ENCODE assay signal across 27 cellular contexts in genomic region chr15:99114511-99115299, GRCh38. TPM values are rescaled to one million over a fixed set of nuclear protein-coding genes. Genes with fewer than 3 reads are reported as not detected.
DNase-seq lines count a peak whose midpoint lies in the region; ATAC-seq and TF ChIP-seq lines count a peak whose summit lies in the region.
"Had no signal": no experiment of that assay in that cellular context is flagged by ENCODE, and none has a peak within 500 bp of the region (broad histone marks: within the 10 kb centered on the region; RNA-seq: fewer than 3 reads in every experiment).

No MANE protein-coding gene starts in this region.

- no peak for TF ChIP-seq POLR2A in sigmoid colon (IDR thresholded peaks at IDR 0.05)

- DNase-seq in Right ventricle myocardium inferior (ENCODE audit: missing footprints) (no peak), cardiac septum (ENCODE audit: low spot score) (no peak), right cardiac atrium (peak in 1 of 3 donors; percentile 27), sigmoid colon (peak; percentile 93), GM03348 (ENCODE audit: low spot score) (no peak)
- DNase-seq in activated CD8-positive, alpha-beta memory T cell treated with anti-CD3 and anti-CD28 coated beads, Interleukin-2, amount 50 U/mL, for 48 hours, result no peak
- DNase-seq in stimulated activated CD4-positive, alpha-beta T cell treated with anti-CD3 and anti-CD28 coated beads, Interleukin-4, amount 100 ng/mL, for 1 hour, result no peak
- DNase-seq: activated B cell treated with CpG ODN at 0.5 μM for 24 hours; activated CD8-positive, alpha-beta memory T cell treated with anti-CD3 and anti-CD28 coated beads, Interleukin-2, amount 50 U/mL, for 4 hours; AML-193; CD8-positive, alpha-beta T cell; DMS 273 treated with DMSO at 0.1 percent for 48 hours; effector CD8-positive, alpha-beta T cell; erythroblast; naive B cell; NCI-H1436; NCI-H2107; NCI-H510A treated with DMSO at 0.1 percent for 48 hours; PC-3; SHP77; stimulated activated CD4-positive, alpha-beta T cell treated with anti-CD3 and anti-CD28 coated beads, Interleukin-4, amount 100 ng/mL, for 24 hours; stimulated activated naive CD4-positive, alpha-beta T cell; SW 1271; trophoblast cell had no signal

- H3K4me1 ChIP-seq in right cardiac atrium (ENCODE audit: control insufficient read depth, insufficient read depth, low read length), result peaks cover 5% of the 10 kb centered on the region
- H3K4me1 ChIP-seq in sigmoid colon, result peaks cover 0 to 100% (median 92%) of the 10 kb centered on the region in 4 donors

- H3K4me3 ChIP-seq in right cardiac atrium (ENCODE audit: low read length) (no peak overlapping the region), sigmoid colon (no peak overlapping the region)

- H3K27ac ChIP-seq in right cardiac atrium (ENCODE audit: low read length), result peak overlapping the region; percentile 71
- H3K27ac ChIP-seq in sigmoid colon, result peak overlapping the region; percentile 90 to 100 (median 96)

- 55% methylated on average over 12 of the region's 12 CpGs for WGBS in right cardiac atrium
- 59 to 81% methylated on average over 12 of the region's 12 CpGs for WGBS in sigmoid colon, 2 donors

- H3K9me3 ChIP-seq in right cardiac atrium (ENCODE audit: control insufficient read depth, low read length) (no peaks in the 10 kb centered on the region), sigmoid colon (no peaks in the 10 kb centered on the region)

- H3K36me3 ChIP-seq in sigmoid colon, result peaks cover 11 to 93% (median 25%) of the 10 kb centered on the region in 4 donors

- intact Hi-C loops in Right ventricle myocardium inferior (cut with DNase I), result no loop called here
- intact Hi-C loops in cardiac septum (cut with DNase I), result no loop called here
- intact Hi-C loops in right cardiac atrium (cut with DNase I), result no loop called here
- intact Hi-C loops in sigmoid colon (cut with DNase I), result no loop called here

- peak; percentile 40 for ATAC-seq in Right ventricle myocardium inferior
- ATAC-seq in right cardiac atrium, result peak; percentile 48 to 76
- ATAC-seq in GM21737 (IDR thresholded peaks at IDR 0.05; ENCODE audit: unreplicated experiment), result no peak
- ATAC-seq: activated naive CD4-positive, alpha-beta T cell treated with anti-CD3 and anti-CD28 coated beads, Interleukin-2, amount 50 U/mL, for 72 hours; activated T-helper 17 cell treated with anti-CD3 and anti-CD28 coated beads, Interleukin-2, amount 50 U/mL, for 72 hours; CD8-positive, alpha-beta T cell; PC-3 had no signal

- no peaks in the 10 kb centered on the region for H3K27me3 ChIP-seq in right cardiac atrium (ENCODE audit: control insufficient read depth, insufficient read depth)
- no peaks in the 10 kb centered on the region for H3K27me3 ChIP-seq in sigmoid colon

- TF ChIP-seq CTCF in sigmoid colon (IDR thresholded peaks at IDR 0.05), result no peak

- peak in 3 of 4 donors; percentile 32 to 81 (median 50) for TF ChIP-seq EP300 in sigmoid colon (IDR thresholded peaks at IDR 0.05)

RNA-seq across cellular contexts. Expression of gene SYNM, which starts 9.8 kb away (rescaled TPM):
- total RNA-seq in Right ventricle myocardium inferior (311 TPM), cardiac septum (395 TPM), right cardiac atrium (100 to 1,000 TPM; 184 to 463 (median 218) TPM), sigmoid colon (1,000 to 10,000 TPM in 3 of 4 donors, 100 to 1,000 TPM in 1; 731 to 1,357 (median 1,117) TPM)
- polyA plus RNA-seq in right cardiac atrium (127 TPM), sigmoid colon (10 to 100 TPM in 1 of 3 donors, 1 to 10 TPM in 1, under 1 TPM in 1; 0.69 to 31.9 (median 9.0) TPM)
